8 cellular contexts compared by ENCODE assay signal in genomic region chr1:20184997-20185833, GRCh38. TPM values are rescaled to one million over a fixed set of nuclear protein-coding genes. Genes with fewer than 3 reads are reported as not detected.
DNase-seq lines count a peak whose midpoint lies in the region; ATAC-seq, FAIRE-seq and TF ChIP-seq lines count a peak whose summit lies in the region.

No MANE protein-coding gene starts in this region.

- H3K18ac ChIP-seq in H1 (ENCODE audit: extremely low read depth, low read length): peak overlapping the region; percentile 75; the same call in 1 of the 2 replicates

- peak overlapping the region; percentile 83 to 93 for H3K4me2 ChIP-seq in H1 (ENCODE audit: insufficient read depth in 1 of 2, low read depth in 2 of 2, low read length in 2 of 2)
- no peak overlapping the region for H3K4me2 ChIP-seq in SK-N-SH

- CTCF ChIA-PET in H1 (lab: Charles Lee; ENCODE audit: partially characterized antibody): interaction anchor here (8.3 kb wide), 1 partner anchor 19 kb away, joined by 85 read pairs; no protein-coding TSS in a partner anchor
- CTCF ChIA-PET in SK-N-SH (lab: Yijun Ruan, JAX): no interaction called here

- no peak for TF ChIP-seq RAD21 in H1 (IDR thresholded peaks at IDR 0.05 in 1 of 2, conservative IDR thresholded peaks at IDR 0.05 in 1 of 2; ENCODE audit: low read depth in 2 of 2, low read length in 2 of 2)
- TF ChIP-seq RAD21 in SK-N-SH (IDR thresholded peaks at IDR 0.05; ENCODE audit: low read length): no peak

- H3K27me3 ChIP-seq in H1 (replicated peaks in 1 of 4; ENCODE audit: control insufficient read depth in 3 of 4, extremely low read depth in 1 of 4, insufficient read depth in 3 of 4, low read length in 3 of 4) (peaks cover 0 to 13% (median 10%) of the 10 kb centered on the region in 4 experiments; a peak in 5 of 7 replicates), SK-N-SH (ENCODE audit: insufficient read depth) (no peaks in the 10 kb centered on the region; the same call in 1 of the 2 replicates)

- FAIRE-seq in GM12891 (lab: Jason Lieb, UNC): peak; percentile 87
- no peak for FAIRE-seq in H1 (lab: Jason Lieb, UNC)

- peak overlapping the region; percentile 32 to 82 (median 57) for H3K4me3 ChIP-seq in H1 (ENCODE audit: extremely low read depth in 1 of 4, insufficient read depth in 2 of 4, low read depth in 3 of 4, low read length in 4 of 4)
- H3K4me3 ChIP-seq in SK-N-SH (ENCODE audit: low read depth in 2 of 2, low read length in 1 of 2): no peak overlapping the region

- H4K5ac ChIP-seq in H1 (ENCODE audit: insufficient read length, low read depth, low read length): no peak overlapping the region

- TF ChIP-seq CTCF in H1 (IDR thresholded peaks at IDR 0.05; ENCODE audit: control extremely low read depth in 1 of 3, insufficient read depth in 1 of 3, low read depth in 1 of 3, low read length in 3 of 3) (no peak), SK-N-SH (IDR thresholded peaks at IDR 0.05) (no peak), HFFc6 (IDR thresholded peaks at IDR 0.05) (no peak)

- no peaks in the 10 kb centered on the region for H3F3A ChIP-seq in SK-N-SH (replicated peaks; ENCODE audit: insufficient read depth)

- POLR2A ChIA-PET in H1 (lab: Charles Lee; ENCODE audit: partially characterized antibody) (no interaction called here), SK-N-SH (lab: Yijun Ruan, JAX) (no interaction called here)

- H2BK5ac ChIP-seq in H1 (ENCODE audit: low read depth, low read length): no peak overlapping the region

- no peak overlapping the region for H3K27ac Mint-ChIP-seq in HFFc6

- TF ChIP-seq EP300 in H1 (IDR thresholded peaks at IDR 0.05; ENCODE audit: borderline replicate concordance in 1 of 2, low read depth in 2 of 2, low read length in 2 of 2): no peak
- no peak for TF ChIP-seq EP300 in SK-N-SH (IDR thresholded peaks at IDR 0.05; ENCODE audit: borderline replicate concordance in 1 of 2, low read depth in 1 of 2, low read length in 1 of 2)

- H2BK12ac ChIP-seq in H1 (ENCODE audit: low read depth, low read length): no peak overlapping the region

- H3K36me3 ChIP-seq in H1 (ENCODE audit: control insufficient read depth in 2 of 4, insufficient read depth in 4 of 4, low read length in 3 of 4) (no peaks in the 10 kb centered on the region), SK-N-SH (replicated peaks in 1 of 2; ENCODE audit: control insufficient read depth in 1 of 2, insufficient read depth in 2 of 2, low read length in 1 of 2) (no peaks in the 10 kb centered on the region)

- WGBS in H1 (ENCODE audit: extremely low coverage in 1 of 2, insufficient coverage in 1 of 2, insufficient read length in 1 of 2, insufficient replicate concordance in 2 of 2, low coverage in 1 of 2, low lambda C conversion rate in 2 of 2, missing lambda C conversion rate in 1 of 2), 2 experiments: 68% methylated on average over 16 of the region's 17 CpGs; no CpG with 5 or more reads in 1 of the 2 experiments
- WGBS in SK-N-SH (ENCODE audit: low lambda C conversion rate): 48% methylated on average over 15 of the region's 17 CpGs

- no peak for DNase-seq in GM12891 (ENCODE audit: insufficient read length, low spot score)
- peak; percentile 46 to 61 for DNase-seq in activated CD4-positive, alpha-beta T cell treated with anti-CD3 and anti-CD28 coated beads for 4 hours
- no peak for DNase-seq in H1 (ENCODE audit: low read depth in 1 of 2, low spot score in 2 of 2)
- peak; percentile 55 to 58 for DNase-seq in stimulated activated CD4-positive, alpha-beta T cell treated with anti-CD3 and anti-CD28 coated beads, Interleukin-15, amount 100 ng/mL, for 48 hours (ENCODE audit: low read depth in 2 of 2)
- DNase-seq in epidermal melanocyte (ENCODE audit: insufficient read length, low spot score): no peak
- no peak for DNase-seq in SK-N-SH
- DNase-seq in HFFc6: no peak

- H3K4me1 Mint-ChIP-seq in HFFc6 (ENCODE audit: low read depth): no peaks in the 10 kb centered on the region

- no peak overlapping the region for H4K91ac ChIP-seq in H1 (replicated peaks; ENCODE audit: insufficient read length, low read length)

- peak overlapping the region; percentile 48; the same call in 1 of the 2 replicates for H2BK15ac ChIP-seq in H1 (ENCODE audit: low read length)

- H4K8ac ChIP-seq in H1 (ENCODE audit: extremely low read depth, insufficient read depth, low read length): no peak overlapping the region

- H2BK20ac ChIP-seq in H1 (ENCODE audit: low read length): no peak overlapping the region

- H3K23ac ChIP-seq in H1 (ENCODE audit: insufficient read length): no peak overlapping the region

- no peaks in the 10 kb centered on the region for H3K9me3 Mint-ChIP-seq in HFFc6

- ATAC-seq in GM18870 (IDR thresholded peaks at IDR 0.05; ENCODE audit: unreplicated experiment): no peak

- peaks cover 47% of the 10 kb centered on the region for H3K27me3 Mint-ChIP-seq in HFFc6 (ENCODE audit: insufficient read depth)

- H3K27ac ChIP-seq in H1 (ENCODE audit: low read depth, low read length): no peak overlapping the region
- no peak overlapping the region for H3K27ac ChIP-seq in SK-N-SH (ENCODE audit: low read depth in 2 of 2, low read length in 1 of 2)

- peak overlapping the region in 1 of 4 experiments; percentile 13; a peak in 2 of 7 replicates for H3K9ac ChIP-seq in H1 (replicated peaks in 1 of 4; ENCODE audit: extremely low read depth in 1 of 4, low read depth in 3 of 4, low read length in 3 of 4)
- H3K9ac ChIP-seq in SK-N-SH: no peak overlapping the region

- H4K20me1 ChIP-seq in H1 (replicated peaks in 1 of 2; ENCODE audit: control insufficient read depth in 1 of 2, insufficient read depth in 2 of 2, low read length in 2 of 2): no peaks in the 10 kb centered on the region
- no peaks in the 10 kb centered on the region for H4K20me1 ChIP-seq in SK-N-SH (ENCODE audit: insufficient read depth)

- no peaks in the 10 kb centered on the region for H3K9me2 ChIP-seq in SK-N-SH

- peaks cover 4% of the 10 kb centered on the region; the same call in 1 of the 2 replicates for H3K23me2 ChIP-seq in H1 (ENCODE audit: low read depth, low read length)

- H2BK120ac ChIP-seq in H1 (replicated peaks; ENCODE audit: low read depth, low read length): no peak overlapping the region

- TF ChIP-seq POLR2A in GM12891 (IDR thresholded peaks at IDR 0.05; ENCODE audit: low read depth, low read length) (no peak), H1 (IDR thresholded peaks at IDR 0.05; ENCODE audit: control extremely low read depth in 1 of 2, low read depth in 2 of 2, low read length in 2 of 2) (no peak)

- no peak overlapping the region for H3K14ac ChIP-seq in H1 (ENCODE audit: insufficient read length)

- H3K56ac ChIP-seq in H1 (replicated peaks; ENCODE audit: insufficient read length, low read depth, low read length): no peak overlapping the region

- H3K4me3 Mint-ChIP-seq in HFFc6: no peak overlapping the region

- H3K4me1 ChIP-seq in H1 (replicated peaks in 1 of 4; ENCODE audit: control insufficient read depth in 3 of 4, insufficient read depth in 4 of 4, low read length in 3 of 4): peaks cover 6 to 10% (median 9%) of the 10 kb centered on the region in 4 experiments; a peak in 4 of 7 replicates
- H3K4me1 ChIP-seq in SK-N-SH (ENCODE audit: control insufficient read depth in 1 of 2, insufficient read depth in 2 of 2, low read depth in 1 of 2, low read length in 1 of 2): peaks cover 0 to 7% of the 10 kb centered on the region in 2 experiments; a peak in 1 of 4 replicates

- no peaks in the 10 kb centered on the region for H3K79me2 ChIP-seq in H1 (ENCODE audit: control insufficient read depth in 1 of 2, insufficient read depth in 2 of 2, low read length in 2 of 2)
- H3K79me2 ChIP-seq in SK-N-SH (ENCODE audit: insufficient read depth): no peaks in the 10 kb centered on the region

- peak overlapping the region; percentile 54 for H3K4ac ChIP-seq in H1 (replicated peaks; ENCODE audit: insufficient read length, low read depth, low read length)

- H2AK5ac ChIP-seq in H1 (ENCODE audit: low read depth, low read length): no peak overlapping the region

- H3K36me3 Mint-ChIP-seq in HFFc6 (ENCODE audit: low read depth): no peaks in the 10 kb centered on the region; the same call in none of the 2 replicates

- H3K79me1 ChIP-seq in H1 (ENCODE audit: low read depth, low read length): no peaks in the 10 kb centered on the region

- no peaks in the 10 kb centered on the region for H3K9me3 ChIP-seq in H1 (ENCODE audit: insufficient read depth in 2 of 2, low read depth in 1 of 2, low read length in 1 of 2)
- H3K9me3 ChIP-seq in SK-N-SH: no peaks in the 10 kb centered on the region

- H2AFZ ChIP-seq in H1 (ENCODE audit: low read length) (0 out of 2 replicates have a peak overlapping the region, but pooled peaks have one; percentile 23), SK-N-SH (ENCODE audit: low read depth) (no peak overlapping the region)

RNA-seq across cellular contexts. Expression of gene UBXN10, which starts 0.7 kb away (rescaled TPM):
- polyA plus RNA-seq in GM12891 (2012; ENCODE audit: low read depth, missing spikeins): 0.08 TPM
- total RNA-seq in H1 (2021; fragmentation: NEBNext Ultra II Directional; extraction: Animal tissue kit (Norgen Biotek cat#: 25700)): 0.43 and 0.44 TPM in 2 replicates
- polyA plus RNA-seq in H1 (2011; rRNA removed) (0.50 and 0.68 TPM in 2 replicates), SK-N-SH (2012; rRNA removed) (not detected in 2 replicates)
- 0.67 TPM for polyA plus RNA-seq in H1 (2011; cell fraction: cytosol; rRNA removed)
- 0.48 TPM for polyA plus RNA-seq in H1 (2011; cell fraction: nucleus; rRNA removed)
- polyA plus RNA-seq in H1 (2012, experiment 1 of 2): 0.48 to 0.86 TPM (median 0.74 TPM) in 4 replicates
- polyA plus RNA-seq in H1 (2012, experiment 2 of 2): 0.20 TPM
- 0.36 TPM for polyA plus RNA-seq in H1 (2013, experiment 1 of 2)
- 0.40 TPM for polyA plus RNA-seq in H1 (2013, experiment 2 of 2)
- 1.3 and 1.5 TPM in 2 replicates for polyA minus RNA-seq in H1 (2011; rRNA and poly(A)+ RNA removed)
- 0.22 TPM for polyA minus RNA-seq in H1 (2011; cell fraction: cytosol; rRNA and poly(A)+ RNA removed)
- 1.2 TPM for polyA minus RNA-seq in H1 (2011; cell fraction: nucleus; rRNA and poly(A)+ RNA removed)
- under 0.01 TPM in 1 of 2 replicates, not detected in the other for polyA plus RNA-seq in SK-N-SH (2012; cell fraction: cytosol; rRNA removed)
- polyA plus RNA-seq in SK-N-SH (2012; cell fraction: nucleus; rRNA removed): not detected in 2 replicates
- total RNA-seq in HFFc6 (2021; fragmentation: NEBNext Ultra II Directional; extraction: Animal tissue kit (Norgen Biotek cat#: 25700)): not detected

RNA-seq across cellular contexts. Expression of gene PLA2G2C, which starts 1.1 kb away (rescaled TPM):
- not detected for polyA plus RNA-seq in GM12891 (2012; ENCODE audit: low read depth, missing spikeins)
- not detected in 2 replicates for total RNA-seq in H1 (2021; fragmentation: NEBNext Ultra II Directional; extraction: Animal tissue kit (Norgen Biotek cat#: 25700))
- polyA plus RNA-seq in H1 (2011; rRNA removed) (not detected in 2 replicates), SK-N-SH (2012; rRNA removed) (not detected in 2 replicates)
- polyA plus RNA-seq in H1 (2011; cell fraction: cytosol; rRNA removed): not detected
- not detected for polyA plus RNA-seq in H1 (2011; cell fraction: nucleus; rRNA removed)
- polyA plus RNA-seq in H1 (2012, experiment 1 of 2): not detected in 4 replicates
- polyA plus RNA-seq in H1 (2012, experiment 2 of 2): not detected
- polyA plus RNA-seq in H1 (2013, experiment 1 of 2): not detected
- not detected for polyA plus RNA-seq in H1 (2013, experiment 2 of 2)
- polyA minus RNA-seq in H1 (2011; rRNA and poly(A)+ RNA removed): not detected in 2 replicates
- polyA minus RNA-seq in H1 (2011; cell fraction: cytosol; rRNA and poly(A)+ RNA removed): not detected
- polyA minus RNA-seq in H1 (2011; cell fraction: nucleus; rRNA and poly(A)+ RNA removed): not detected
- polyA plus RNA-seq in SK-N-SH (2012; cell fraction: cytosol; rRNA removed): not detected in 2 replicates
- polyA plus RNA-seq in SK-N-SH (2012; cell fraction: nucleus; rRNA removed): not detected in 2 replicates
- total RNA-seq in HFFc6 (2021; fragmentation: NEBNext Ultra II Directional; extraction: Animal tissue kit (Norgen Biotek cat#: 25700)): not detected

RNA-seq across cellular contexts. Expression of gene PLA2G2F, which starts 46.1 kb away (rescaled TPM):
- polyA plus RNA-seq in GM12891 (2012; ENCODE audit: low read depth, missing spikeins): not detected
- total RNA-seq in H1 (2021; fragmentation: NEBNext Ultra II Directional; extraction: Animal tissue kit (Norgen Biotek cat#: 25700)): not detected in 2 replicates
- polyA plus RNA-seq in H1 (2011; rRNA removed) (not detected in 2 replicates), SK-N-SH (2012; rRNA removed) (not detected in 2 replicates)
- not detected for polyA plus RNA-seq in H1 (2011; cell fraction: cytosol; rRNA removed)
- not detected for polyA plus RNA-seq in H1 (2011; cell fraction: nucleus; rRNA removed)
- polyA plus RNA-seq in H1 (2012, experiment 1 of 2): not detected in 4 replicates
- not detected for polyA plus RNA-seq in H1 (2012, experiment 2 of 2)
- not detected for polyA plus RNA-seq in H1 (2013, experiment 1 of 2)
- polyA plus RNA-seq in H1 (2013, experiment 2 of 2): not detected
- polyA minus RNA-seq in H1 (2011; rRNA and poly(A)+ RNA removed): not detected in 2 replicates
- polyA minus RNA-seq in H1 (2011; cell fraction: cytosol; rRNA and poly(A)+ RNA removed): not detected
- not detected for polyA minus RNA-seq in H1 (2011; cell fraction: nucleus; rRNA and poly(A)+ RNA removed)
- not detected in 2 replicates for polyA plus RNA-seq in SK-N-SH (2012; cell fraction: cytosol; rRNA removed)
- polyA plus RNA-seq in SK-N-SH (2012; cell fraction: nucleus; rRNA removed): 0.01 TPM in 1 of 2 replicates, not detected in the other
- total RNA-seq in HFFc6 (2021; fragmentation: NEBNext Ultra II Directional; extraction: Animal tissue kit (Norgen Biotek cat#: 25700)): not detected

Comparison
In these comparisons a context has a peak if more than half of its experiments do, and no peak if none do; other contexts are left out.
1. DNase-seq: peak in activated CD4-positive, alpha-beta T cell treated with anti-CD3 and anti-CD28 coated beads for 4 hours (2 of 2) and stimulated activated CD4-positive, alpha-beta T cell treated with anti-CD3 and anti-CD28 coated beads, Interleukin-15, amount 100 ng/mL, for 48 hours (2 of 2); none in GM12891 (single experiment), H1 (0 of 2), epidermal melanocyte (single experiment), SK-N-SH (single experiment) and HFFc6 (single experiment).
2. H3K4me3 ChIP-seq: peak in H1 (4 of 4); none in SK-N-SH (0 of 2).